ENCODE assay signal across 9 cellular contexts in the genomic region with DNA sequence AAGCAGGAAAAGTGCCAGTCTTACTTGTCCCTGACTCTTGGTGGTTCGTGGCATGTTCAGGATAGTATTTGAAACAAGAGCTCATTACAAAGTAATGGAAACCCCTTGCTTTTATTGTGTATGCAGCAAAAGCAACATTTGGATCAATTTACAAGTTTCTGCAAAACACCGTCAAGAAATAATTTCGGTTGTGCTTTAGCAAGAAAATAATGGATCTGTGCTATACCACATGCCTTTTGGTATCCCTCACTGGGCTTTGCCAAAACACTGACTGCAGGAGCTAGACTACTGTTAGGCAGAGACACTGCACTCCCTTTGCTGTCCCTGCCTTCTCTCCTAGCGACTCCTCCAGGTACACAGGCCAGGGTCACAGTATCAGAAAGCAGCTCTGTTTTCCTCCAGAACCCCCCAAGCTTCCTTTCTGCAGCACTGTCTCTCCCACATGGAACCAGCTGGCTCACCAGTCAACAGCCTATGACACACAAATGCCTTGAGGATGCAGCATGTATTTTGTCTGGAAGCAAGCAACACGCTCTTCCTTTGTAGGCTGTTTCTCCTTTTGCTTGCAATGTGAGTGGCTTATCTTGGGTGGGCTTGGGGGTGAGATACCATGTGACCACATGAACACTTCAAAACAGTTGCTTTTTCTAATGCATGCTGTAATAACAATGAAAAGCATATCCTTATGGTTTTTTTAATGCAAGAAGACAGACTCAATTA.
DNase-seq lines count a peak whose midpoint lies in the region; ATAC-seq, FAIRE-seq and TF ChIP-seq lines count a peak whose summit lies in the region.
"Had no signal": no experiment of that assay in that cellular context is flagged by ENCODE, and none has a peak within 500 bp of the region (broad histone marks: within the 10 kb centered on the region; RNA-seq: fewer than 3 reads in every experiment).

No MANE protein-coding gene starts in this region.

- H3K36me3 ChIP-seq in HUES6 (ENCODE audit: control insufficient read depth, insufficient read depth, low read length) (peaks cover 35% of the 10 kb centered on the region), stomach smooth muscle (ENCODE audit: control insufficient read depth in 2 of 2, insufficient read depth in 2 of 2, low read length in 2 of 2) (peaks cover 0 to 12% of the 10 kb centered on the region in 2 donors)

- TF ChIP-seq POLR2A in GM12891 (IDR thresholded peaks at IDR 0.05; ENCODE audit: low read depth, low read length): no peak

- peaks cover 9% of the 10 kb centered on the region for H3K27me3 Mint-ChIP-seq in glutamatergic neuron (ENCODE audit: unreplicated experiment)
- H3K27me3 Mint-ChIP-seq: activated naive CD4-positive, alpha-beta T cell treated with anti-CD3 and anti-CD28 coated beads, Interleukin-2, amount 50 U/mL, for 24 hours had no signal

- DNase-seq in amniotic epithelial cell (ENCODE audit: low read depth) (peak; percentile 81), glutamatergic neuron (no peak), GM12891 (ENCODE audit: insufficient read length, low spot score) (no peak), dorsolateral prefrontal cortex (no peak)
- DNase-seq: posterior cingulate gyrus had no signal

- TF ChIP-seq CTCF in glutamatergic neuron (IDR thresholded peaks at IDR 0.05; ENCODE audit: partially characterized antibody, unreplicated experiment) (no peak), dorsolateral prefrontal cortex (IDR thresholded peaks at IDR 0.05 in 54 of 56, conservative IDR thresholded peaks at IDR 0.05 in 2 of 56; ENCODE audit: low read depth in 1 of 56, partially characterized antibody in 56 of 56) (no peak)

- peak overlapping the region; percentile 10 for H3K27ac Mint-ChIP-seq in glutamatergic neuron (ENCODE audit: unreplicated experiment)
- H3K27ac Mint-ChIP-seq: activated naive CD4-positive, alpha-beta T cell treated with anti-CD3 and anti-CD28 coated beads, Interleukin-2, amount 50 U/mL, for 24 hours had no signal

- H3K4me3 ChIP-seq in HUES6 (ENCODE audit: low read depth, low read length) (no peak overlapping the region), stomach smooth muscle (ENCODE audit: low read length in 2 of 2) (no peak overlapping the region), dorsolateral prefrontal cortex (no peak overlapping the region)

- H3K4me1 ChIP-seq in HUES6 (ENCODE audit: control insufficient read depth, insufficient read depth, low read length) (peaks cover 43% of the 10 kb centered on the region), stomach smooth muscle (ENCODE audit: control insufficient read depth, insufficient read depth, low read length) (peaks cover 11% of the 10 kb centered on the region)

- H3K27me3 ChIP-seq in HUES6 (ENCODE audit: control insufficient read depth, insufficient read depth, low read length) (no peaks in the 10 kb centered on the region), stomach smooth muscle (ENCODE audit: control insufficient read depth in 1 of 2, insufficient read depth in 2 of 2, low read length in 2 of 2) (no peaks in the 10 kb centered on the region), dorsolateral prefrontal cortex (no peaks in the 10 kb centered on the region)

- FAIRE-seq in GM12891 (lab: Jason Lieb, UNC): no peak

- H3K36me3 Mint-ChIP-seq in glutamatergic neuron (ENCODE audit: unreplicated experiment): peaks cover 13% of the 10 kb centered on the region

- H3K4me3 Mint-ChIP-seq in glutamatergic neuron (ENCODE audit: unreplicated experiment): no peak overlapping the region
- H3K4me3 Mint-ChIP-seq: activated naive CD4-positive, alpha-beta T cell treated with anti-CD3 and anti-CD28 coated beads, Interleukin-2, amount 50 U/mL, for 24 hours had no signal

- H3K9me3 ChIP-seq in HUES6 (ENCODE audit: control insufficient read depth, insufficient read depth, low read depth, low read length) (no peaks in the 10 kb centered on the region), stomach smooth muscle (ENCODE audit: control insufficient read depth in 2 of 2, low read length in 2 of 2) (no peaks in the 10 kb centered on the region)

- H3K9ac ChIP-seq in HUES6 (ENCODE audit: low read length) (no peak overlapping the region), stomach smooth muscle (ENCODE audit: low read length in 2 of 2) (no peak overlapping the region)

- intact Hi-C loops in dorsolateral prefrontal cortex (cut with DNase I): no loop called here

- ATAC-seq in HG03378 (IDR thresholded peaks at IDR 0.05; ENCODE audit: unreplicated experiment): no peak

- H3K4me1 Mint-ChIP-seq in glutamatergic neuron (ENCODE audit: low read depth, unreplicated experiment): peaks cover 34% of the 10 kb centered on the region

- peaks cover 4% of the 10 kb centered on the region for H3K9me3 Mint-ChIP-seq in glutamatergic neuron (ENCODE audit: unreplicated experiment)
- H3K9me3 Mint-ChIP-seq: activated naive CD4-positive, alpha-beta T cell treated with anti-CD3 and anti-CD28 coated beads, Interleukin-2, amount 50 U/mL, for 24 hours had no signal

- H3K27ac ChIP-seq in HUES6 (ENCODE audit: low read depth, low read length): 0 out of 2 replicates have a peak overlapping the region, but pooled peaks have one; percentile 9
- peak overlapping the region; percentile 4 for H3K27ac ChIP-seq in stomach smooth muscle (ENCODE audit: low read length)
- H3K27ac ChIP-seq in dorsolateral prefrontal cortex: peak overlapping the region in 5 of 59 donors; percentile 14 to 44 (median 22)

TF ChIP-seq in GM12891, 5 proteins besides CTCF, POLR2A, EP300 and RAD21:
- TF ChIP-seq TAF1 (IDR thresholded peaks at IDR 0.05; ENCODE audit: low read depth, low read length): no peak
- no peak for TF ChIP-seq POLR2AphosphoS5 (IDR thresholded peaks at IDR 0.05; ENCODE audit: low read depth, low read length)
- no peak for TF ChIP-seq POU2F2 (IDR thresholded peaks at IDR 0.05; ENCODE audit: low read depth, low read length)
- no peak for TF ChIP-seq SPI1 (IDR thresholded peaks at IDR 0.05; ENCODE audit: low read depth, low read length)
- TF ChIP-seq PAX5 (IDR thresholded peaks at IDR 0.05; ENCODE audit: insufficient read depth, low read length, severe bottlenecking): no peak
TF ChIP-seq in GM12891: peak in this region for 0.
